8 cellular contexts compared by ENCODE assay signal in the genomic region with DNA sequence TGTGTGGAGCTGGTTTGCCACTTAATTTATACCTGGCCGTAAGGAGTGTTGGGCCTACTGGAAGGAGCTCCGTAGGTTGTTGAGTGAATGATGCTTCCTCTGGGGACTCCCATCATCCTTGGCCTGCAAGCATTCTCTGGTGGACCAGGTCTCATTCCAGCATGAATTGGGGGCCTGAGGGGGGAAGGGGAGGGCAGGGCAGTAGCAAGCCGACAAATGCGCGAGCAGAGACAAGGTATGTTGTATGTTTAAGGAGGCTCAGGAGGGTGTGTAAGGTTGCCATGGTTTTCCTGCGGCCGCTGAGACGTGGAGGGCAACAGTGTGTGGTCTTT. TPM values are rescaled to one million over a fixed set of nuclear protein-coding genes. Genes with fewer than 3 reads are reported as not detected.
DNase-seq lines count a peak whose midpoint lies in the region; ATAC-seq and TF ChIP-seq lines count a peak whose summit lies in the region.

No MANE protein-coding gene starts in this region.

- peaks cover 34% of the 10 kb centered on the region for H3K36me3 ChIP-seq in PC-9 (ENCODE audit: low read depth)
- H3K36me3 ChIP-seq in esophagus muscularis mucosa, result peaks cover 27 to 44% (median 37%) of the 10 kb centered on the region in 4 donors
- H3K36me3 ChIP-seq in ovary, result no peaks in the 10 kb centered on the region

- intact Hi-C loops in PC-9 (cut with micrococcal nuclease; ENCODE audit: unreplicated experiment) (no loop called here), esophagus muscularis mucosa (cut with DNase I) (loop anchor here (10.0 kb wide), 1 partner anchor 963 kb away; the partner anchor contains the start of gene ZNF329), ovary (cut with DNase I) (no loop called here)

- H3K4me2 ChIP-seq in PC-9, result peak overlapping the region; percentile 97

- H3K27ac ChIP-seq in PC-9 (no peak overlapping the region), esophagus muscularis mucosa (replicated peaks in 1 of 4) (peak overlapping the region; percentile 86 to 90 (median 88)), ovary (peak overlapping the region; percentile 70)

- H3K27me3 ChIP-seq in PC-9 (ENCODE audit: insufficient read depth, low read depth) (0 out of 2 replicates have a peak, but pooled peaks cover 5% of the 10 kb centered on the region), esophagus muscularis mucosa (peaks cover 0 to 5% (median 0%) of the 10 kb centered on the region in 4 donors), ovary (no peaks in the 10 kb centered on the region)

- H3K79me2 ChIP-seq in PC-9 (ENCODE audit: low read depth), result peaks cover 32% of the 10 kb centered on the region

- TF ChIP-seq CTCF in GM12865 (IDR thresholded peaks at IDR 0.05; ENCODE audit: insufficient read depth, low read depth, low read length, missing control alignments) (no peak), PC-9 (conservative IDR thresholded peaks at IDR 0.05) (no peak), esophagus muscularis mucosa (IDR thresholded peaks at IDR 0.05) (no peak), ovary (IDR thresholded peaks at IDR 0.05) (no peak)

- H2AFZ ChIP-seq in PC-9, result peak overlapping the region; percentile 97

- H4K20me1 ChIP-seq in PC-9 (ENCODE audit: insufficient read depth), result no peaks in the 10 kb centered on the region

- no peaks in the 10 kb centered on the region for H3K9me2 ChIP-seq in PC-9 (ENCODE audit: insufficient read depth)

- no peak for TF ChIP-seq POLR2A in esophagus muscularis mucosa (IDR thresholded peaks at IDR 0.05; ENCODE audit: low read depth)
- TF ChIP-seq POLR2A in ovary (IDR thresholded peaks at IDR 0.05), result no peak

- CTCF ChIA-PET in PC-9 (lab: Charles Lee), result no interaction called here

- H3K4me3 ChIP-seq in GM12865 (ENCODE audit: low read depth, low read length) (peak overlapping the region; percentile 87), PC-9 (peak overlapping the region; percentile 82), esophagus muscularis mucosa (peak overlapping the region; percentile 67 to 97 (median 92)), ovary (peak overlapping the region; percentile 86)

- H3K9me3 ChIP-seq in PC-9 (ENCODE audit: insufficient read depth, low read depth) (peaks cover 24% of the 10 kb centered on the region), esophagus muscularis mucosa (no peaks in the 10 kb centered on the region), ovary (peaks cover 0 to 5% of the 10 kb centered on the region in 2 donors)

- WGBS in esophagus muscularis mucosa, result 0% methylated on average over 7 of the region's 8 CpGs
- WGBS in ovary, 3 donors, result 2 to 4% (median 3%) methylated on average over 8 of the region's 8 CpGs

- POLR2A ChIA-PET in PC-9 (lab: Charles Lee; ENCODE audit: unreplicated experiment), result interaction anchor here (0.8 kb wide), 1 partner anchor 31 kb away, joined by 4 read pairs; no protein-coding TSS in a partner anchor

- BruUV-seq in PC-9 (replicated peaks; lab: Mats Ljungman, UMichigan), result no TSS peak

- DNase-seq in GM12865 (ENCODE audit: low read depth) (no peak), PC-9 (no peak), esophagus muscularis mucosa (ENCODE audit: extremely low spot score) (no peak), ovary (no peak), NCI-H510A (lab: John Stamatoyannopoulos, UW) (no peak), cerebellar cortex (ENCODE audit: low spot score) (no peak)
- no peak for DNase-seq in activated CD4-positive, alpha-beta T cell treated with anti-CD3 and anti-CD28 coated beads, Interleukin-2, amount 50 U/mL, for 1 hour

- peaks cover 15% of the 10 kb centered on the region for H3K4me1 ChIP-seq in PC-9 (replicated peaks; ENCODE audit: insufficient read depth)
- H3K4me1 ChIP-seq in esophagus muscularis mucosa, result peaks cover 20 to 32% (median 28%) of the 10 kb centered on the region in 4 donors
- peaks cover 13% of the 10 kb centered on the region for H3K4me1 ChIP-seq in ovary (ENCODE audit: insufficient read depth)

- H3F3A ChIP-seq in PC-9 (ENCODE audit: insufficient read depth, low read depth), result no peaks in the 10 kb centered on the region

- TF ChIP-seq EP300 in esophagus muscularis mucosa (IDR thresholded peaks at IDR 0.05) (no peak), ovary (IDR thresholded peaks at IDR 0.05) (no peak)

- no peak for ATAC-seq in GM21717 (IDR thresholded peaks at IDR 0.05; ENCODE audit: unreplicated experiment)

RNA-seq across cellular contexts. Expression of gene ZNF264, which starts 0.7 kb away (rescaled TPM):
- 30.6 and 51.6 TPM in 2 replicates for total RNA-seq in PC-9 (2021)
- 10 to 100 TPM; 24.1 to 66.7 (median 42.5) TPM for total RNA-seq in esophagus muscularis mucosa
- 10 to 100 TPM; 28.6 to 56.6 (median 46.4) TPM for total RNA-seq in ovary
- polyA plus RNA-seq in ovary, result 10 to 100 TPM in 1 of 2 donors, 1 to 10 TPM in 1; 7.0 to 18.6 TPM

RNA-seq across cellular contexts. Expression of gene DUXA, which starts 24.7 kb away (rescaled TPM):
- total RNA-seq in PC-9 (2021), result not detected in 2 replicates
- not detected for total RNA-seq in esophagus muscularis mucosa
- not detected for total RNA-seq in ovary
- polyA plus RNA-seq in ovary, result not detected

RNA-seq across cellular contexts. Expression of gene AURKC, which starts 38.8 kb away (rescaled TPM):
- total RNA-seq in PC-9 (2021), result 0.55 and 3.9 TPM in 2 replicates
- 1 to 10 TPM in 1 of 4 donors, under 1 TPM in 3; 0.33 to 1.2 (median 0.85) TPM for total RNA-seq in esophagus muscularis mucosa
- under 1 TPM in 4 of 7 donors, not detected in 3; 0.60 to 0.87 (median 0.79) TPM for total RNA-seq in ovary
- 1 to 10 TPM in 1 of 2 donors, under 1 TPM in 1; 0.45 to 1.9 TPM for polyA plus RNA-seq in ovary

RNA-seq across cellular contexts. Expression of gene ZIM3, which starts 47.0 kb away (rescaled TPM):
- total RNA-seq in PC-9 (2021), result not detected in 2 replicates
- not detected for total RNA-seq in esophagus muscularis mucosa
- total RNA-seq in ovary, result not detected
- polyA plus RNA-seq in ovary, result not detected

RNA-seq across cellular contexts. Expression of gene ZNF805, which starts 48.4 kb away (rescaled TPM):
- total RNA-seq in PC-9 (2021) (13.5 and 19.8 TPM in 2 replicates), esophagus muscularis mucosa (10 to 100 TPM; 13.3 to 19.7 (median 17.3) TPM), ovary (10 to 100 TPM; 10.8 to 27.8 (median 19.4) TPM)
- polyA plus RNA-seq in ovary, result 1 to 10 TPM; 1.7 to 4.5 TPM
